ENCODE assay signal across 9 cellular contexts in the genomic region with DNA sequence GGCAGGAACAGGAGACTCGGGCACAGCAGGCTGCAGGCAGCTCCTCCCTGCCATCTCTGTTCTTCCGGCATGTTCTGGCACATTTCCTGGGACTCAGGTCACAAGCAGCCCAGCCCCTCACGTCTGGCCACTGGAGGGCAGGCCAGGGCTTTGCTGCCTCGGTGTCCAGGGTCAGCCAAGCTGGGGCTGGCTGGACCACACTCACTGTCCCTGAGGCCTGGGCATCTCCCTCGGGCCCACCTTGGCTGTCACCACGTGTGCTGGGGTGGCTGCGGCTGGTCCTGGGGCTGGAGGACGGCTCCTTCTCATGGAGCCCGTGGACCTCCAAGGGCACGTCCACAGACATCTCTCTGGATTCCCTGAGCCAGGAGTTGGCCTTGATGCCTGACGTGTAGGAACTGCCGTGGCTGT. TPM values are rescaled to one million over a fixed set of nuclear protein-coding genes. Genes with fewer than 3 reads are reported as not detected.
DNase-seq lines count a peak whose midpoint lies in the region; ATAC-seq and TF ChIP-seq lines count a peak whose summit lies in the region.
"Had no signal": no experiment of that assay in that cellular context is flagged by ENCODE, and none has a peak within 500 bp of the region (broad histone marks: within the 10 kb centered on the region; RNA-seq: fewer than 3 reads in every experiment).

No MANE protein-coding gene starts in this region.

- no peaks in the 10 kb centered on the region for H3K27me3 Mint-ChIP-seq in MCF 10A (ENCODE audit: insufficient read depth, unreplicated experiment)
- H3K27me3 Mint-ChIP-seq: naive B cell had no signal

- H3K36me3 ChIP-seq in upper lobe of right lung = no peaks in the 10 kb centered on the region

- POLR2A ChIA-PET in MCF 10A (lab: Yijun Ruan, JAX) = no interaction called here

- no peak overlapping the region for H3K4me3 ChIP-seq in upper lobe of right lung

- H3K4me3 Mint-ChIP-seq in MCF 10A (ENCODE audit: unreplicated experiment) = no peak overlapping the region
- H3K4me3 Mint-ChIP-seq: naive B cell had no signal

- no peaks in the 10 kb centered on the region for H3K9me3 ChIP-seq in upper lobe of right lung

- no peaks in the 10 kb centered on the region for H3K27me3 ChIP-seq in upper lobe of right lung

- peaks cover 7% of the 10 kb centered on the region for H3K4me1 Mint-ChIP-seq in MCF 10A (ENCODE audit: insufficient read depth, unreplicated experiment)

- peak; percentile 47 for TF ChIP-seq CTCF in MCF 10A (IDR thresholded peaks at IDR 0.05; ENCODE audit: unreplicated experiment)
- TF ChIP-seq CTCF in upper lobe of right lung (IDR thresholded peaks at IDR 0.05) = peak; percentile 44

- peaks cover 3% of the 10 kb centered on the region for H3K4me1 ChIP-seq in upper lobe of right lung

- H3K9me3 Mint-ChIP-seq in MCF 10A (ENCODE audit: unreplicated experiment) = no peaks in the 10 kb centered on the region

- CTCF ChIA-PET in MCF 10A (lab: Yijun Ruan, JAX) = interaction anchor here (0.8 to 1.3 kb wide), 4 partner anchors 22 to 294 kb away, joined by 3 read pairs; no protein-coding TSS in a partner anchor

- BruUV-seq in MCF 10A (replicated peaks; lab: Mats Ljungman, UMichigan) = no TSS peak

- ATAC-seq in upper lobe of right lung (peak; percentile 38), HG03342 (IDR thresholded peaks at IDR 0.05; ENCODE audit: unreplicated experiment) (no peak), GM18870 (IDR thresholded peaks at IDR 0.05; ENCODE audit: unreplicated experiment) (no peak)

- peak; percentile 19 for DNase-seq in A172 (ENCODE audit: low spot score)
- DNase-seq in HT-29 (ENCODE audit: low spot score) = peak; percentile 77
- peak; percentile 74 for DNase-seq in MCF 10A (ENCODE audit: unreplicated experiment)
- DNase-seq in left kidney (ENCODE audit: low read depth, low spot score) = peak; percentile 88
- DNase-seq in upper lobe of right lung = no peak
- DNase-seq in activated T-cell treated with anti-CD3 and anti-CD28 coated beads, Interleukin-2, amount 50 U/mL, for 48 hours = no peak
- DNase-seq: naive B cell had no signal

- intact Hi-C loops in MCF 10A (cut with micrococcal nuclease) (no loop called here), upper lobe of right lung (cut with DNase I) (no loop called here)

- H3K27ac ChIP-seq in upper lobe of right lung = no peak overlapping the region

- H3K27ac Mint-ChIP-seq in MCF 10A (ENCODE audit: low read depth, unreplicated experiment) = peak overlapping the region; percentile 78

- H3K36me3 Mint-ChIP-seq in MCF 10A (ENCODE audit: insufficient read depth, unreplicated experiment) = no peaks in the 10 kb centered on the region
- H3K36me3 Mint-ChIP-seq: naive B cell had no signal

RNA-seq across cellular contexts. Expression of gene FRMD1, which starts 18.5 kb away (rescaled TPM):
- total RNA-seq in A172 (2014; rRNA removed; shearing (Covaris generic)) = not detected in 2 replicates
- total RNA-seq in HT-29 (2014; rRNA removed; shearing (Covaris generic)) = not detected in 2 replicates
- total RNA-seq in MCF 10A (2022) = not detected in 2 replicates
- 0.09 TPM for total RNA-seq in upper lobe of right lung

Comparison
In these comparisons a context has a peak if more than half of its experiments do, and no peak if none do; other contexts are left out.
1. DNase-seq: peak in A172 (single experiment), HT-29 (single experiment), MCF 10A (single experiment) and left kidney (single experiment); none in upper lobe of right lung (single experiment) and activated T-cell treated with anti-CD3 and anti-CD28 coated beads, Interleukin-2, amount 50 U/mL, for 48 hours (0 of 2).